Comparison of ENCODE assay signal across 10 cellular contexts in the genomic region with DNA sequence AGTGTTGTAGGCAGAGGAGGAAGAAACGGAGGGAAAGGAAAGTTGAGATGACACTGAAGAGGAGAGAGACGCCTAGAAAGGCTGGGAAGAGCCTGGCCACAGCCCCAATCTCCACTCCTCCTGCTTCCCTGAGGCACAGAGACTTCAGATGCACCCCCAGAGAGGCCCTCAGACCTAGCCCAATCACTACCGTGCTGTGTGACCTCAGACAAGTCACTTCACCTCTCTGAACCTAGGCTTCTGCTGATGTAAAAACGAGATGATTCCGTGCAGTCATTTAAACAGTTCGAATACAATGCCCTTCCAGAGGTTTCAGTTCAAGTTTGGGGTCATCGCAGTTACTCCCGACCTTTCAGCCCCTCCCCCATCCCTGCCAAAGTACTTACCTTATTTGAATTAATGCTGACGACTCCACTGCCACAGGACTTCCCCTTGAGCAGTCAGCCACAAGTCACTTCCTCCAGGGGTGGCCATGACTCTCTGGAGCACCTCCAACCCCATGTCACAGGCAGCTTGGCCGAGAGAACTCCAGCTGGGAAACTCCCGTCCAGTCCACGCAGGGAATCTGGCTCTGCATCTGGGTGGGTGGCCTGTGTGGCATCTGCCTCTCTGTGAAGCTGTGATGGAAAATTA.
DNase-seq lines count a peak whose midpoint lies in the region; ATAC-seq and TF ChIP-seq lines count a peak whose summit lies in the region.
"Had no signal": no experiment of that assay in that cellular context is flagged by ENCODE, and none has a peak within 500 bp of the region (broad histone marks: within the 10 kb centered on the region; RNA-seq: fewer than 3 reads in every experiment).

No MANE protein-coding gene starts in this region.

- no peaks in the 10 kb centered on the region for H3K27me3 ChIP-seq in SU-DHL-6 (ENCODE audit: low read length)
- H3K27me3 ChIP-seq: suprapubic skin had no signal

- no peaks in the 10 kb centered on the region for H3K36me3 ChIP-seq in SU-DHL-6 (ENCODE audit: low read length)
- H3K36me3 ChIP-seq: suprapubic skin had no signal

- H3K79me2 ChIP-seq in SU-DHL-6 (ENCODE audit: insufficient read depth, low read length) = no peaks in the 10 kb centered on the region

- no peaks in the 10 kb centered on the region for H3K36me3 Mint-ChIP-seq in endothelial cell (ENCODE audit: low read depth, unreplicated experiment)

- intact Hi-C loops in left ventricle myocardium superior (cut with micrococcal nuclease) = no loop called here

- H3K9me3 Mint-ChIP-seq in endothelial cell (ENCODE audit: unreplicated experiment) = no peaks in the 10 kb centered on the region

- no peak overlapping the region for H3K4me3 Mint-ChIP-seq in endothelial cell (ENCODE audit: unreplicated experiment)

- H3K9me3 ChIP-seq in SU-DHL-6 (ENCODE audit: insufficient read depth, low read length) = no peaks in the 10 kb centered on the region
- H3K9me3 ChIP-seq: suprapubic skin had no signal

- peaks cover 8% of the 10 kb centered on the region for H3K27me3 Mint-ChIP-seq in endothelial cell (ENCODE audit: unreplicated experiment)

- peak; percentile 7 for ATAC-seq in left ventricle myocardium superior

- peaks cover 31% of the 10 kb centered on the region for H3F3A ChIP-seq in SU-DHL-6 (ENCODE audit: insufficient read depth)

- no peaks in the 10 kb centered on the region for H4K20me1 ChIP-seq in SU-DHL-6 (ENCODE audit: low read depth, low read length)

- peak overlapping the region; percentile 88 for H3K27ac ChIP-seq in SU-DHL-6 (ENCODE audit: low read depth, low read length)
- H3K27ac ChIP-seq: epithelial cell of prostate, suprapubic skin had no signal

- H3K9ac ChIP-seq in SU-DHL-6 (ENCODE audit: low read length) = peak overlapping the region; percentile 47; the same call in 1 of the 2 replicates

- H2AFZ ChIP-seq in SU-DHL-6 (ENCODE audit: low read depth, low read length, severe bottlenecking) = no peak overlapping the region

- H3K9me2 ChIP-seq in SU-DHL-6 (replicated peaks; ENCODE audit: insufficient read depth, low read length) = no peaks in the 10 kb centered on the region

- H3K27ac Mint-ChIP-seq in endothelial cell (ENCODE audit: unreplicated experiment) = no peak overlapping the region

- DNase-seq in stimulated activated naive CD4-positive, alpha-beta T cell treated with Interleukin-2 at 50 U/mL for 16 hours (lab: John Stamatoyannopoulos, UW) = peak; percentile 29
- DNase-seq in stimulated activated naive CD4-positive, alpha-beta T cell (lab: John Stamatoyannopoulos, UW) = no peak
- DNase-seq in left ventricle myocardium superior = no peak
- no peak for DNase-seq in middle frontal gyrus (ENCODE audit: extremely low spot score, low spot score)
- DNase-seq in endothelial cell (ENCODE audit: low spot score) = no peak
- no peak for DNase-seq in HT-29 (ENCODE audit: low spot score)
- no peak for DNase-seq in inferior parietal cortex (ENCODE audit: extremely low spot score)

- H3K4me3 ChIP-seq in SU-DHL-6 (ENCODE audit: insufficient read depth, low read length, poor library complexity, severe bottlenecking) = peak overlapping the region; percentile 5
- H3K4me3 ChIP-seq: suprapubic skin had no signal

- peaks cover 13% of the 10 kb centered on the region for H3K4me1 Mint-ChIP-seq in endothelial cell (ENCODE audit: unreplicated experiment)

- peak overlapping the region; percentile 74 for H3K4me2 ChIP-seq in SU-DHL-6 (ENCODE audit: low read depth, low read length, poor library complexity, severe bottlenecking)

- no peak for TF ChIP-seq CTCF in SU-DHL-6 (IDR thresholded peaks at IDR 0.05; ENCODE audit: insufficient read depth, low read length, poor library complexity, severe bottlenecking)
- TF ChIP-seq CTCF in endothelial cell (IDR thresholded peaks at IDR 0.05; ENCODE audit: unreplicated experiment) = no peak
